Comparison of ENCODE assay signal across 18 cellular contexts in genomic region chr16:3347586-3347985, GRCh38. TPM values are rescaled to one million over a fixed set of nuclear protein-coding genes. Genes with fewer than 3 reads are reported as not detected.
"Had no signal": no experiment of that assay in that cellular context is flagged by ENCODE, and none has a peak within 500 bp of the region (broad histone marks: within the 10 kb centered on the region; RNA-seq: fewer than 3 reads in every experiment).

No MANE protein-coding gene starts in this region.

- FAIRE-seq: pancreas had no signal

- ATAC-seq: left colon; pancreas; right cardiac atrium; stimulated activated memory B cell treated with anti-CD40 and anti-IgM and Interleukin-4, amounts not matched to agents 10 μg/mL and 1 μg/mL and 100 μg/mL, for 72 hours; upper lobe of right lung had no signal

- H3K27me3 ChIP-seq: pancreas, tibial artery, upper lobe of right lung had no signal

- DNase-seq: effector CD4-positive, alpha-beta T cell; endodermal cell; foreskin melanocyte; head of caudate nucleus; hippocampal formation; left colon; mesendoderm; naive B cell; occipital lobe; pancreas; right cardiac atrium; stimulated activated CD4-positive, alpha-beta T cell treated with anti-CD3 and anti-CD28 coated beads, Interleukin-4, amount 100 ng/mL, for 1 hour; tibial artery; upper lobe of right lung had no signal

- H3K4me1 ChIP-seq: pancreas, tibial artery, upper lobe of right lung had no signal

- H3K27ac ChIP-seq: coronary artery, pancreas, tibial artery, upper lobe of right lung had no signal

- H3K9me3 ChIP-seq: pancreas, upper lobe of right lung had no signal

- H3K36me3 ChIP-seq: pancreas, tibial artery, upper lobe of right lung had no signal

- H3K4me3 ChIP-seq: coronary artery, pancreas, tibial artery, upper lobe of right lung had no signal

RNA-seq across cellular contexts. Expression of gene OR2C1, which starts 8.1 kb away (rescaled TPM):
- total RNA-seq: endodermal cell, left colon, lung microvascular endothelial cell, upper lobe of right lung had no signal
- polyA plus RNA-seq: liver, right cardiac atrium had no signal
